Comparison of ENCODE assay signal across 19 cellular contexts in genomic region chr10:100364147-100364546, GRCh38. TPM values are rescaled to one million over a fixed set of nuclear protein-coding genes. Genes with fewer than 3 reads are reported as not detected.
A peak's percentile ranks its signal among the peaks of the same experiment; 100 is the strongest.
DNase-seq lines count a peak whose midpoint lies in the region; ATAC-seq and TF ChIP-seq lines count a peak whose summit lies in the region.
"Had no signal": no experiment of that assay in that cellular context is flagged by ENCODE, and none has a peak within 500 bp of the region (broad histone marks: within the 10 kb centered on the region; RNA-seq: fewer than 3 reads in every experiment).

No MANE protein-coding gene starts in this region.

- H4K91ac ChIP-seq in trophoblast cell (ENCODE audit: low read depth, low read length) = no peak overlapping the region

- no peak for DNase-seq in Calu3
- no peak for DNase-seq in RWPE2 (ENCODE audit: low spot score)
- no peak for DNase-seq in endodermal cell
- peak in 1 of 2 donors; percentile 39 for DNase-seq in trophoblast cell
- DNase-seq in NOMO-1 (lab: John Stamatoyannopoulos, UW; ENCODE audit: unreplicated experiment in 2 of 2) = no peak
- no peak for DNase-seq in BE2C
- DNase-seq: activated CD4-positive, alpha-beta T cell treated with anti-CD3 and anti-CD28 coated beads for 48 hours; activated CD8-positive, alpha-beta memory T cell treated with anti-CD3 and anti-CD28 coated beads, Interleukin-2, amount 50 U/mL, for 48 hours; activated gamma-delta T cell; amniotic stem cell; COR-L47; occipital lobe; stimulated activated CD4-positive, alpha-beta T cell treated with anti-CD3 and anti-CD28 coated beads, Interleukin-2, amount 100 ng/mL, for 24 hours; stimulated activated naive CD8-positive, alpha-beta T cell treated with anti-CD3 and anti-CD28 coated beads, Interleukin-15, amount 100 ng/mL, for 72 hours had no signal

- intact Hi-C loops in Calu3 (cut with micrococcal nuclease; ENCODE audit: unreplicated experiment) = no loop called here

- H2AFZ ChIP-seq in trophoblast cell (ENCODE audit: insufficient read depth, low read length, poor library complexity) = no peak overlapping the region

- H3K23ac ChIP-seq in trophoblast cell (ENCODE audit: low read length) = no peak overlapping the region

- H2BK5ac ChIP-seq in trophoblast cell (ENCODE audit: low read depth, low read length, poor library complexity) = no peak overlapping the region

- H3K27me3 Mint-ChIP-seq in Calu3 (ENCODE audit: unreplicated experiment) (no peaks in the 10 kb centered on the region), endodermal cell (ENCODE audit: insufficient read depth) (no peaks in the 10 kb centered on the region)
- H3K27me3 Mint-ChIP-seq: stimulated activated naive CD8-positive, alpha-beta T cell treated with anti-CD3 and anti-CD28 coated beads, Interleukin-15, amount 100 ng/mL, for 72 hours had no signal

- no peaks in the 10 kb centered on the region for H3K27me3 ChIP-seq in RWPE2 (ENCODE audit: insufficient read depth, poor library complexity, severe bottlenecking)
- no peaks in the 10 kb centered on the region for H3K27me3 ChIP-seq in endodermal cell (ENCODE audit: control insufficient read depth, insufficient read depth, low read length, poor library complexity, severe bottlenecking)
- H3K27me3 ChIP-seq in trophoblast cell (ENCODE audit: insufficient read depth, low read length) = no peaks in the 10 kb centered on the region
- H3K27me3 ChIP-seq in BE2C = no peaks in the 10 kb centered on the region

- no peak overlapping the region for H3K4ac ChIP-seq in trophoblast cell (ENCODE audit: low read depth, low read length)

- no peaks in the 10 kb centered on the region for H3K9me3 ChIP-seq in RWPE2 (ENCODE audit: severe bottlenecking)
- H3K9me3 ChIP-seq in endodermal cell (ENCODE audit: control insufficient read depth, low read length) = no peaks in the 10 kb centered on the region
- peaks cover 2% of the 10 kb centered on the region for H3K9me3 ChIP-seq in trophoblast cell (ENCODE audit: insufficient read depth, low read depth, low read length)
- no peaks in the 10 kb centered on the region for H3K9me3 ChIP-seq in BE2C

- TF ChIP-seq CTCF in Calu3 (IDR thresholded peaks at IDR 0.05; ENCODE audit: unreplicated experiment) (no peak), RWPE2 (IDR thresholded peaks at IDR 0.05; ENCODE audit: poor library complexity, severe bottlenecking) (no peak), endodermal cell (conservative IDR thresholded peaks at IDR 0.05) (no peak), BE2C (IDR thresholded peaks at IDR 0.05; ENCODE audit: low read depth, low read length) (no peak)

- CTCF ChIA-PET in Calu3 (lab: Charles Lee) = interaction anchor here (1.5 kb wide), 1 partner anchor 9 kb away, joined by 3 read pairs; no protein-coding TSS in a partner anchor

- ATAC-seq in RWPE2 (ENCODE audit: low read depth) = no peak; the same call in 1 of the 3 replicates
- no peak for ATAC-seq in HG02610 (IDR thresholded peaks at IDR 0.05; ENCODE audit: unreplicated experiment)
- ATAC-seq: stimulated activated naive CD8-positive, alpha-beta T cell treated with anti-CD3 and anti-CD28 coated beads, Interleukin-15, amount 100 ng/mL, for 72 hours had no signal

- WGBS in endodermal cell (ENCODE audit: insufficient coverage in 1 of 2, insufficient read length in 1 of 2), 2 experiments = 98 to 100% methylated on average over 2 to 3 of the region's 3 CpGs
- no CpG with 5 or more reads among the region's 3 CpGs for WGBS in trophoblast cell (ENCODE audit: extremely low coverage, insufficient coverage, insufficient read length)

- no peak overlapping the region for H3K18ac ChIP-seq in trophoblast cell (ENCODE audit: low read length)

- peaks cover 52% of the 10 kb centered on the region for H3K36me3 Mint-ChIP-seq in Calu3 (ENCODE audit: insufficient read depth, unreplicated experiment)
- peaks cover 51% of the 10 kb centered on the region for H3K36me3 Mint-ChIP-seq in endodermal cell (ENCODE audit: low read depth)

- no peak overlapping the region for H4K8ac ChIP-seq in trophoblast cell (ENCODE audit: low read depth, low read length)

- H3K9ac ChIP-seq in endodermal cell (ENCODE audit: extremely low read depth, low read length, poor library complexity, severe bottlenecking) (no peak overlapping the region), trophoblast cell (ENCODE audit: low read length) (no peak overlapping the region)

- no peak overlapping the region for H4K12ac ChIP-seq in trophoblast cell (ENCODE audit: low read depth, low read length)

- H3K4me3 Mint-ChIP-seq in Calu3 (ENCODE audit: low read depth, unreplicated experiment) = no peak overlapping the region
- no peak overlapping the region for H3K4me3 Mint-ChIP-seq in endodermal cell
- H3K4me3 Mint-ChIP-seq: stimulated activated naive CD8-positive, alpha-beta T cell treated with anti-CD3 and anti-CD28 coated beads, Interleukin-15, amount 100 ng/mL, for 72 hours had no signal

- peak overlapping the region; percentile 91 for H3K27ac ChIP-seq in RWPE2 (ENCODE audit: poor library complexity, severe bottlenecking)
- peak overlapping the region; percentile 48 for H3K27ac ChIP-seq in endodermal cell (ENCODE audit: low read depth, low read length)
- H3K27ac ChIP-seq in trophoblast cell (ENCODE audit: low read depth, low read length) = peak overlapping the region; percentile 60

- no peak overlapping the region for H2BK120ac ChIP-seq in trophoblast cell (ENCODE audit: insufficient read depth, low read length, poor library complexity)

- H3K36me3 ChIP-seq in RWPE2 (ENCODE audit: low read depth) = peaks cover 49% of the 10 kb centered on the region
- peaks cover 50% of the 10 kb centered on the region for H3K36me3 ChIP-seq in endodermal cell (ENCODE audit: control insufficient read depth, insufficient read depth, low read length)
- peaks cover 17 to 33% of the 10 kb centered on the region in 2 experiments for H3K36me3 ChIP-seq in trophoblast cell (ENCODE audit: control insufficient read depth in 1 of 2, insufficient read depth in 2 of 2, low read length in 2 of 2)
- peaks cover 34% of the 10 kb centered on the region for H3K36me3 ChIP-seq in BE2C

- H3K14ac ChIP-seq in trophoblast cell (ENCODE audit: low read length) = no peak overlapping the region

- H3K4me2 ChIP-seq in trophoblast cell (ENCODE audit: low read length) = no peak overlapping the region

- H3K79me1 ChIP-seq in trophoblast cell (ENCODE audit: low read length) = peaks cover 16% of the 10 kb centered on the region

- no peak overlapping the region for H2BK12ac ChIP-seq in trophoblast cell (ENCODE audit: low read length)

- no peaks in the 10 kb centered on the region for H3K9me3 Mint-ChIP-seq in Calu3 (ENCODE audit: low read depth, unreplicated experiment)
- H3K9me3 Mint-ChIP-seq in endodermal cell = no peaks in the 10 kb centered on the region
- H3K9me3 Mint-ChIP-seq: stimulated activated naive CD8-positive, alpha-beta T cell treated with anti-CD3 and anti-CD28 coated beads, Interleukin-15, amount 100 ng/mL, for 72 hours had no signal

- no peak overlapping the region for H2AK5ac ChIP-seq in trophoblast cell (ENCODE audit: low read length)

- H3K4me1 Mint-ChIP-seq in Calu3 (ENCODE audit: low read depth, unreplicated experiment) (peaks cover 55% of the 10 kb centered on the region), endodermal cell (peaks cover 38% of the 10 kb centered on the region)

- H3K4me1 ChIP-seq in RWPE2 (ENCODE audit: insufficient read depth, poor library complexity, severe bottlenecking) = peaks cover 24% of the 10 kb centered on the region
- peaks cover 16% of the 10 kb centered on the region for H3K4me1 ChIP-seq in endodermal cell (ENCODE audit: control insufficient read depth, insufficient read depth, low read length)
- H3K4me1 ChIP-seq in trophoblast cell (ENCODE audit: control insufficient read depth in 1 of 2, insufficient read depth in 2 of 2, low read length in 2 of 2) = peaks cover 15 to 25% of the 10 kb centered on the region in 2 experiments
- H3K4me1 ChIP-seq in BE2C = peaks cover 23% of the 10 kb centered on the region

- H3K27ac Mint-ChIP-seq in Calu3 (ENCODE audit: unreplicated experiment) = peak overlapping the region; percentile 30
- H3K27ac Mint-ChIP-seq in endodermal cell = peak overlapping the region; percentile 16
- H3K27ac Mint-ChIP-seq: stimulated activated naive CD8-positive, alpha-beta T cell treated with anti-CD3 and anti-CD28 coated beads, Interleukin-15, amount 100 ng/mL, for 72 hours had no signal

- BruUV-seq in Calu3 (replicated peaks; lab: Mats Ljungman, UMichigan) = TSS peak; percentile 52

- H3K79me2 ChIP-seq in trophoblast cell (ENCODE audit: control insufficient read depth, insufficient read depth, low read length, poor library complexity) = no peaks in the 10 kb centered on the region

- H3K4me3 ChIP-seq in RWPE2 (ENCODE audit: severe bottlenecking) (no peak overlapping the region), endodermal cell (ENCODE audit: low read length) (no peak overlapping the region), trophoblast cell (ENCODE audit: low read depth, low read length) (no peak overlapping the region), BE2C (ENCODE audit: low read depth, low read length) (no peak overlapping the region)

RNA-seq across cellular contexts. Expression of gene SCD, which starts 17.1 kb away (rescaled TPM):
- total RNA-seq in Calu3 (2022) (173 and 225 TPM in 2 replicates), endodermal cell (100 to 1,000 TPM; 369 to 442 TPM)
- 672 TPM for polyA plus RNA-seq in endodermal cell (2013, experiment 1 of 2)
- polyA plus RNA-seq in endodermal cell (2013, experiment 2 of 2) = 688 TPM
- polyA plus RNA-seq in trophoblast cell (2013) = 616 and 629 TPM in 2 replicates
- polyA plus RNA-seq in BE2C (2012; ENCODE audit: insufficient read depth, insufficient read length, low read depth) = 240 TPM

RNA-seq across cellular contexts. Expression of gene PKD2L1, which starts 34.1 kb away (rescaled TPM):
- total RNA-seq in Calu3 (2022) (not detected in 2 replicates), endodermal cell (not detected)
- polyA plus RNA-seq in endodermal cell (2013, experiment 1 of 2) = 0.11 TPM
- 0.58 TPM for polyA plus RNA-seq in endodermal cell (2013, experiment 2 of 2)
- not detected in 2 replicates for polyA plus RNA-seq in trophoblast cell (2013)
- not detected for polyA plus RNA-seq in BE2C (2012; ENCODE audit: insufficient read depth, insufficient read length, low read depth)
- total RNA-seq: frontal cortex, mucosa of gallbladder, SK-MEL-5, urinary bladder had no signal
- polyA plus RNA-seq: urinary bladder had no signal
